ENCODE assay signal across 11 cellular contexts in the genomic region with DNA sequence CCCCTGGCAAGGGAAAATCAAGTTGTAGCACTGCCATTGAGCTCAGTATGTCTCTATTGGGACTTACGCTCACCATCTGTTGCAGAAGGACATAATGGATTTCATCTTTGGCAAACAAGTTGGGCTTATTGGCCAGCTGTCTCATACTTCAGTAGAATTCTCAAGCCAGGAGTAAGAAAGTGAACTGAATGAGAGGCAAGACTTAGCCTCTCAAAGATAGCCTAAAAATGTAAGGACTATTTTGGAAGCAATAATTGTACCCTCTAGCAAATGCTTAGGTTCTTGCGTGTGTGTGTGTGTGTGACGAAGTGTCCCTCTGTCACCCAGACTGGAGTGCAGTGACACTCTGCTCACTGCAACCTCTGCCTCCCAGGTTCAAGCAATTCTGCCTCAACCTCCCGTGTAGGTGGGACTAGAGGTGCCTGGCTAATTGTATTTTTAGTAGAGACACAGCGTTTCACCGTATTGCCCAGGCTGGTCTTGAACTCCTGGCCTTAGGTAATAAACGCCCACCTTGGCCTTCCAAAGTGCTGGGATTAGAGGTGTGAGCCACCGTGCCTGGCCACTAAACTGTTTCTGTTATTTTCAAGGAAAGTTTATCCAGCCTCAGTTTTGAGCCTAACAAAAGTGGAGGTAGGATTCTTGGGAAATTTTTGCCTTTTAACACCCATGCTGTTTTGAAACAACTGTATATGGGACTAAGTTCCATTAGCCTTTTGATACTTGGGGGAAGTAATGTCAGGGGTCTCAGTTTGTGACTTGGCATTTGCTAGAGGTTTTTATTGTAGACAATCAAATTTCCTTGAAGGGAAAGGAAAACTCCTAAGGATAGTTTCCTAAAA. TPM values are rescaled to one million over a fixed set of nuclear protein-coding genes. Genes with fewer than 3 reads are reported as not detected.
DNase-seq lines count a peak whose midpoint lies in the region; ATAC-seq and TF ChIP-seq lines count a peak whose summit lies in the region.
"Had no signal": no experiment of that assay in that cellular context is flagged by ENCODE, and none has a peak within 500 bp of the region (broad histone marks: within the 10 kb centered on the region; RNA-seq: fewer than 3 reads in every experiment).

No MANE protein-coding gene starts in this region.

- H3K36me3 ChIP-seq in CD8-positive, alpha-beta memory T cell (ENCODE audit: insufficient read depth, low read length), result peaks cover 53% of the 10 kb centered on the region
- peaks cover 52% of the 10 kb centered on the region for H3K36me3 ChIP-seq in GM23248 (ENCODE audit: low read depth)
- peaks cover 50% of the 10 kb centered on the region for H3K36me3 ChIP-seq in SU-DHL-6 (ENCODE audit: low read length)
- peaks cover 39% of the 10 kb centered on the region for H3K36me3 ChIP-seq in mammary epithelial cell (ENCODE audit: insufficient read depth, low read length)

- ATAC-seq in left colon, result peak; percentile 12

- no peaks in the 10 kb centered on the region for H3K9me3 Mint-ChIP-seq in CD8-positive, alpha-beta memory T cell

- H3K79me2 ChIP-seq in GM23248 (ENCODE audit: insufficient read depth) (peaks cover 30% of the 10 kb centered on the region), SU-DHL-6 (ENCODE audit: insufficient read depth, low read length) (peaks cover 12% of the 10 kb centered on the region), mammary epithelial cell (ENCODE audit: insufficient read depth, low read length) (peaks cover 34% of the 10 kb centered on the region)

- WGBS in GM23248 (ENCODE audit: low coverage in 1 of 2, low lambda C conversion rate in 2 of 2, missing lambda C conversion rate in 2 of 2), 2 experiments, result 58 to 67% methylated on average over 8 of the region's 8 CpGs
- 53% methylated on average over 8 of the region's 8 CpGs for WGBS in mammary epithelial cell (ENCODE audit: low coverage, missing lambda C conversion rate)

- H3K27me3 ChIP-seq in CD8-positive, alpha-beta memory T cell (ENCODE audit: insufficient read depth, low read length, poor library complexity, severe bottlenecking), result no peaks in the 10 kb centered on the region
- no peaks in the 10 kb centered on the region for H3K27me3 ChIP-seq in GM23248 (replicated peaks; ENCODE audit: insufficient read depth)
- H3K27me3 ChIP-seq in SU-DHL-6 (ENCODE audit: low read length), result no peaks in the 10 kb centered on the region
- no peaks in the 10 kb centered on the region for H3K27me3 ChIP-seq in mammary epithelial cell (ENCODE audit: insufficient read depth, low read length)

- CTCF ChIA-PET in CD8-positive, alpha-beta memory T cell (lab: Charles Lee), result interaction anchor here (1.2 to 1.3 kb wide), 2 partner anchors 8 to 72 kb away, joined by 4 read pairs; no protein-coding TSS in a partner anchor
- CTCF ChIA-PET in mammary epithelial cell (lab: Charles Lee; ENCODE audit: low non-redundant PET), result no interaction called here

- peaks cover 87% of the 10 kb centered on the region for H3F3A ChIP-seq in GM23248 (ENCODE audit: insufficient read depth)
- peaks cover 82% of the 10 kb centered on the region for H3F3A ChIP-seq in SU-DHL-6 (ENCODE audit: insufficient read depth)

- H3K4me1 ChIP-seq in CD8-positive, alpha-beta memory T cell (ENCODE audit: insufficient read depth, low read length), result peaks cover 31% of the 10 kb centered on the region
- H3K4me1 ChIP-seq in GM23248 (ENCODE audit: insufficient read depth) (peaks cover 16% of the 10 kb centered on the region), mammary epithelial cell (ENCODE audit: insufficient read depth, low read length) (peaks cover 23% of the 10 kb centered on the region)

- H3K4me3 ChIP-seq in CD8-positive, alpha-beta memory T cell (ENCODE audit: low read length), result no peak overlapping the region
- H3K4me3 ChIP-seq in GM23248, result no peak overlapping the region
- no peak overlapping the region for H3K4me3 ChIP-seq in SU-DHL-6 (ENCODE audit: insufficient read depth, low read length, poor library complexity, severe bottlenecking)
- H3K4me3 ChIP-seq in mammary epithelial cell (replicated peaks in 1 of 3; ENCODE audit: insufficient read depth in 1 of 3, low read depth in 2 of 3, low read length in 3 of 3), result no peak overlapping the region

- no peak for DNase-seq in CD8-positive, alpha-beta memory T cell
- DNase-seq in GM23248, result peak; percentile 7
- no peak for DNase-seq in left colon
- DNase-seq in NCI-H2081 treated with DMSO at 0.1 percent for 48 hours (lab: John Stamatoyannopoulos, UW), result no peak
- DNase-seq in SKM-1 (lab: John Stamatoyannopoulos, UW; ENCODE audit: unreplicated experiment), result no peak
- no peak for DNase-seq in DMS153 treated with DMSO at 0.1 percent for 48 hours (lab: John Stamatoyannopoulos, UW; ENCODE audit: unreplicated experiment)
- DNase-seq in mammary epithelial cell, result no peak
- DNase-seq: activated CD4-positive, alpha-beta T cell treated with anti-CD3 and anti-CD28 coated beads, Interleukin-2, amount 50 U/mL, for 4 hours; stimulated activated naive CD4-positive, alpha-beta T cell treated with Interleukin-2 at 50 U/mL for 16 hours had no signal

- POLR2A ChIA-PET in CD8-positive, alpha-beta memory T cell (lab: Charles Lee), result interaction anchor here (1.2 kb wide), 1 partner anchor 71 kb away, joined by 4 read pairs; no protein-coding TSS in a partner anchor

- in situ Hi-C loops in GM23248 (cut with MboI) (no loop called here), mammary epithelial cell (cut with MboI; ENCODE audit: low sequenced_read_pairs in 2 of 2) (no loop called here)

- H3K4me3 Mint-ChIP-seq in CD8-positive, alpha-beta memory T cell, result no peak overlapping the region

- TF ChIP-seq CTCF in SU-DHL-6 (IDR thresholded peaks at IDR 0.05; ENCODE audit: insufficient read depth, low read length, poor library complexity, severe bottlenecking), result no peak
- TF ChIP-seq CTCF in mammary epithelial cell (conservative IDR thresholded peaks at IDR 0.05 in 1 of 2, IDR thresholded peaks at IDR 0.05 in 1 of 2; ENCODE audit: extremely low read depth in 1 of 2, insufficient read depth in 1 of 2, low read depth in 1 of 2, low read length in 2 of 2), result no peak

- BruUV-seq in mammary epithelial cell (replicated peaks; lab: Mats Ljungman, UMichigan), result no TSS peak

- H3K9me2 ChIP-seq in GM23248 (ENCODE audit: insufficient read depth) (no peaks in the 10 kb centered on the region), SU-DHL-6 (replicated peaks; ENCODE audit: insufficient read depth, low read length) (no peaks in the 10 kb centered on the region)

- H3K27ac ChIP-seq in CD8-positive, alpha-beta memory T cell (ENCODE audit: low read depth, low read length), result peak overlapping the region; percentile 48
- H3K27ac ChIP-seq in GM23248 (no peak overlapping the region), SU-DHL-6 (ENCODE audit: low read depth, low read length) (peak overlapping the region; percentile 7; the same call in 1 of the 2 replicates), mammary epithelial cell (ENCODE audit: insufficient read depth, low read depth, low read length) (no peak overlapping the region)

- no peak overlapping the region for H3K9ac ChIP-seq in GM23248
- H3K9ac ChIP-seq in SU-DHL-6 (ENCODE audit: low read length), result no peak overlapping the region
- H3K9ac ChIP-seq in mammary epithelial cell (ENCODE audit: insufficient read depth, low read length), result no peak overlapping the region

- intact Hi-C loops in left colon (cut with DNase I, micrococcal nuclease), result no loop called here
- intact Hi-C loops in mammary epithelial cell (cut with micrococcal nuclease), result no loop called here

- dilution Hi-C loops in mammary epithelial cell (cut with HindIII; ENCODE audit: low sequenced_read_pairs), result no loop called here

- H3K4me2 ChIP-seq in GM23248 (ENCODE audit: unreplicated experiment) (no peak overlapping the region), SU-DHL-6 (ENCODE audit: low read depth, low read length, poor library complexity, severe bottlenecking) (no peak overlapping the region), mammary epithelial cell (ENCODE audit: insufficient read depth, low read depth, low read length) (no peak overlapping the region)

- peak overlapping the region in 2 of 8 donors; percentile 5 to 14 for H3K27ac Mint-ChIP-seq in CD8-positive, alpha-beta memory T cell

- H3K27me3 Mint-ChIP-seq in CD8-positive, alpha-beta memory T cell, result no peaks in the 10 kb centered on the region

- H3K36me3 Mint-ChIP-seq in CD8-positive, alpha-beta memory T cell, result peaks cover 6 to 27% (median 18%) of the 10 kb centered on the region in 3 donors

- H4K20me1 ChIP-seq in GM23248 (ENCODE audit: insufficient read depth), result peaks cover 31% of the 10 kb centered on the region
- H4K20me1 ChIP-seq in SU-DHL-6 (ENCODE audit: low read depth, low read length), result peaks cover 35% of the 10 kb centered on the region
- H4K20me1 ChIP-seq in mammary epithelial cell (ENCODE audit: insufficient read depth, low read length), result peaks cover 16% of the 10 kb centered on the region

- no peaks in the 10 kb centered on the region for H3K9me3 ChIP-seq in CD8-positive, alpha-beta memory T cell (ENCODE audit: low read length)
- H3K9me3 ChIP-seq in GM23248 (ENCODE audit: low read depth), result no peaks in the 10 kb centered on the region
- H3K9me3 ChIP-seq in SU-DHL-6 (ENCODE audit: insufficient read depth, low read length), result no peaks in the 10 kb centered on the region
- no peaks in the 10 kb centered on the region for H3K9me3 ChIP-seq in mammary epithelial cell (replicated peaks; ENCODE audit: insufficient read depth, low read length)

- H3K4me1 Mint-ChIP-seq in CD8-positive, alpha-beta memory T cell, result peaks cover 0 to 38% (median 0%) of the 10 kb centered on the region in 3 donors

- H2AFZ ChIP-seq in GM23248, result no peak overlapping the region
- no peak overlapping the region for H2AFZ ChIP-seq in SU-DHL-6 (ENCODE audit: low read depth, low read length, severe bottlenecking)
- no peak overlapping the region for H2AFZ ChIP-seq in mammary epithelial cell (ENCODE audit: low read depth, low read length)

RNA-seq across cellular contexts. Expression of a gene that starts 7.0 kb away (rescaled TPM):
- 1,000 to 10,000 TPM; 1,970 to 2,000 TPM for total RNA-seq in CD8-positive, alpha-beta memory T cell
- 822 TPM for polyA plus RNA-seq in CD8-positive, alpha-beta memory T cell
- total RNA-seq in GM23248 (2014; rRNA removed; shearing (Covaris generic)), result 217 and 226 TPM in 2 replicates
- polyA plus RNA-seq in GM23248 (2016; fragmentation: Nextera tagmentation; extraction: Ambion mirVana), result 346 and 351 TPM in 2 replicates
- 100 to 1,000 TPM; 503 to 718 TPM for total RNA-seq in left colon
- total RNA-seq in mammary epithelial cell, result 1,000 to 10,000 TPM in 1 of 2 donors, 100 to 1,000 TPM in 1; 216 to 1,018 TPM
- 973 TPM for polyA plus RNA-seq in mammary epithelial cell
- polyA minus RNA-seq in mammary epithelial cell, result 602 TPM

RNA-seq across cellular contexts. Expression of a gene that starts 7.6 kb away (rescaled TPM):
- 10 to 100 TPM; 82.0 to 87.8 TPM for total RNA-seq in CD8-positive, alpha-beta memory T cell
- 19.2 TPM for polyA plus RNA-seq in CD8-positive, alpha-beta memory T cell
- total RNA-seq in GM23248 (2014; rRNA removed; shearing (Covaris generic)), result 36.7 and 37.6 TPM in 2 replicates
- 29.6 TPM in 2 replicates for polyA plus RNA-seq in GM23248 (2016; fragmentation: Nextera tagmentation; extraction: Ambion mirVana)
- 10 to 100 TPM; 40.9 to 42.0 TPM for total RNA-seq in left colon
- 10 to 100 TPM; 37.2 to 68.1 TPM for total RNA-seq in mammary epithelial cell
- 26.9 TPM for polyA plus RNA-seq in mammary epithelial cell
- polyA minus RNA-seq in mammary epithelial cell, result 126 TPM

RNA-seq across cellular contexts. Expression of a gene that starts 13.3 kb away (rescaled TPM):
- not detected for total RNA-seq in CD8-positive, alpha-beta memory T cell
- not detected for polyA plus RNA-seq in CD8-positive, alpha-beta memory T cell
- total RNA-seq in GM23248 (2014; rRNA removed; shearing (Covaris generic)), result not detected in 2 replicates
- polyA plus RNA-seq in GM23248 (2016; fragmentation: Nextera tagmentation; extraction: Ambion mirVana) (0.46 TPM in 1 of 2 replicates, not detected in the other), mammary epithelial cell (0.54 TPM)
- total RNA-seq in left colon (under 1 TPM; 0.14 to 0.18 TPM), mammary epithelial cell (under 1 TPM; 0.26 to 0.67 TPM)
- polyA minus RNA-seq in mammary epithelial cell, result not detected
- total RNA-seq: lung microvascular endothelial cell had no signal

RNA-seq across cellular contexts. Expression of a gene that starts 37.4 kb away (rescaled TPM):
- total RNA-seq in CD8-positive, alpha-beta memory T cell, result 100 to 1,000 TPM; 112 to 115 TPM
- 158 TPM for polyA plus RNA-seq in CD8-positive, alpha-beta memory T cell
- total RNA-seq in GM23248 (2014; rRNA removed; shearing (Covaris generic)), result 149 and 204 TPM in 2 replicates
- polyA plus RNA-seq in GM23248 (2016; fragmentation: Nextera tagmentation; extraction: Ambion mirVana) (170 and 183 TPM in 2 replicates), mammary epithelial cell (172 TPM)
- total RNA-seq in left colon (100 to 1,000 TPM; 119 to 129 TPM), mammary epithelial cell (100 to 1,000 TPM; 113 to 155 TPM)
- polyA minus RNA-seq in mammary epithelial cell, result 168 TPM

Comparison
In these comparisons a context has a peak if more than half of its experiments do, and no peak if none do; other contexts are left out.
1. H3K27ac ChIP-seq: peak in CD8-positive, alpha-beta memory T cell (single experiment) and SU-DHL-6 (single experiment); none in GM23248 (single experiment) and mammary epithelial cell (single experiment).